ENCODE assay signal across 19 cellular contexts in the genomic region with DNA sequence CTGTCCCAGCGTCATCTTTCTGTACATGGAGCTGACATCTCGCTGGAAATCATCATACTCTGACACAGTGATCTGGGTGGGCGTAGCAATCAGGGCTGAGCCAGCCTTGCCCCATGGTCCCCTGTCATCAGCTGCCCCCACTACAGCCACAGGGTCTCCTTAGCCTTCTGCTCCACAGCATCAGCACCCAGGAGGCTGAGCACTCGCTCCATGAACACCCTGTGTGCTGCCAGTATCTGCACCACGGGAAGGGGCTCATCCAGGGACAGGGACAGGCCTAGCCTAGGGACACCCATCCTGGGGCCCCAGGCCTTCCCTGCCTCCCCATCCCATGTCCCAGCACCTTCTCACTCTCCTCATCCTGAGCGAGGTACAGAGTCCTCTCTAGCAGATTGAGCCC. TPM values are rescaled to one million over a fixed set of nuclear protein-coding genes. Genes with fewer than 3 reads are reported as not detected.
DNase-seq lines count a peak whose midpoint lies in the region; TF ChIP-seq lines count a peak whose summit lies in the region.
"Had no signal": no experiment of that assay in that cellular context is flagged by ENCODE, and none has a peak within 500 bp of the region (broad histone marks: within the 10 kb centered on the region; RNA-seq: fewer than 3 reads in every experiment).

No MANE protein-coding gene starts in this region.

- H3K27ac Mint-ChIP-seq in CD8-positive, alpha-beta memory T cell, result no peak overlapping the region
- H3K27ac Mint-ChIP-seq in glutamatergic neuron (ENCODE audit: unreplicated experiment), result no peak overlapping the region
- H3K27ac Mint-ChIP-seq in nephron progenitor cell, result no peak overlapping the region

- TF ChIP-seq CTCF in glutamatergic neuron (IDR thresholded peaks at IDR 0.05; ENCODE audit: partially characterized antibody, unreplicated experiment), result no peak
- no peak for TF ChIP-seq CTCF in nephron progenitor cell (IDR thresholded peaks at IDR 0.05)

- H3K36me3 ChIP-seq in CD8-positive, alpha-beta memory T cell (ENCODE audit: insufficient read depth, low read length), result no peaks in the 10 kb centered on the region
- H3K36me3 ChIP-seq in HUES48 (ENCODE audit: control insufficient read depth, insufficient read depth, low read length), result peaks cover 45% of the 10 kb centered on the region
- H3K36me3 ChIP-seq: adrenal gland, esophagus muscularis mucosa, thoracic aorta had no signal

- DNase-seq in CD8-positive, alpha-beta memory T cell, result no peak
- no peak for DNase-seq in glutamatergic neuron
- DNase-seq in nephron progenitor cell, result no peak
- no peak for DNase-seq in NCI-H774 (lab: John Stamatoyannopoulos, UW)
- no peak for DNase-seq in NCI-H510A treated with DMSO at 0.1 percent for 48 hours (lab: John Stamatoyannopoulos, UW)
- no peak for DNase-seq in hypothalamus (lab: John Stamatoyannopoulos, UW)
- no peak for DNase-seq in RPMI8226
- DNase-seq: IMR-90, left colon, NCI-H2029 treated with DMSO at 0.1 percent for 48 hours, NCI-H524 treated with DMSO at 0.1 percent for 48 hours, OCI-M1 had no signal

- POLR2A ChIA-PET in CD8-positive, alpha-beta memory T cell (lab: Charles Lee), result no interaction called here

- peak overlapping the region in 4 of 7 donors; percentile 47 to 78 (median 48) for H3K4me3 Mint-ChIP-seq in CD8-positive, alpha-beta memory T cell
- H3K4me3 Mint-ChIP-seq in glutamatergic neuron (ENCODE audit: unreplicated experiment) (peak overlapping the region; percentile 76), nephron progenitor cell (peak overlapping the region; percentile 74)

- H3K27me3 Mint-ChIP-seq in CD8-positive, alpha-beta memory T cell, result peaks cover 25 to 52% of the 10 kb centered on the region in 2 donors
- H3K27me3 Mint-ChIP-seq in glutamatergic neuron (ENCODE audit: unreplicated experiment) (peaks cover 10% of the 10 kb centered on the region), nephron progenitor cell (ENCODE audit: low read depth, poor library complexity) (peaks cover 99% of the 10 kb centered on the region)

- H3K36me3 Mint-ChIP-seq in CD8-positive, alpha-beta memory T cell, result no peaks in the 10 kb centered on the region
- peaks cover 6% of the 10 kb centered on the region for H3K36me3 Mint-ChIP-seq in glutamatergic neuron (ENCODE audit: unreplicated experiment)
- H3K36me3 Mint-ChIP-seq in nephron progenitor cell (ENCODE audit: low read depth), result peaks cover 11% of the 10 kb centered on the region

- no peak overlapping the region for H3K27ac ChIP-seq in CD8-positive, alpha-beta memory T cell (ENCODE audit: low read depth, low read length)
- no peak overlapping the region for H3K27ac ChIP-seq in HUES48 (ENCODE audit: low read depth, low read length)
- H3K27ac ChIP-seq: adrenal gland, esophagus muscularis mucosa, thoracic aorta had no signal

- H3K9me3 Mint-ChIP-seq in CD8-positive, alpha-beta memory T cell, result no peaks in the 10 kb centered on the region
- H3K9me3 Mint-ChIP-seq in glutamatergic neuron (ENCODE audit: unreplicated experiment) (peaks cover 4% of the 10 kb centered on the region), nephron progenitor cell (peaks cover 16% of the 10 kb centered on the region)

- peak overlapping the region; percentile 90; the same call in 1 of the 2 replicates for H3K9ac ChIP-seq in HUES48 (ENCODE audit: low read depth, low read length)

- no peaks in the 10 kb centered on the region for H3K27me3 ChIP-seq in CD8-positive, alpha-beta memory T cell (ENCODE audit: insufficient read depth, low read length, poor library complexity, severe bottlenecking)
- H3K27me3 ChIP-seq in HUES48 (ENCODE audit: control insufficient read depth, insufficient read depth, low read length), result peaks cover 46% of the 10 kb centered on the region

- no peaks in the 10 kb centered on the region for H3K4me1 ChIP-seq in CD8-positive, alpha-beta memory T cell (ENCODE audit: insufficient read depth, low read length)
- peaks cover 23% of the 10 kb centered on the region for H3K4me1 ChIP-seq in HUES48 (ENCODE audit: control insufficient read depth, insufficient read depth, low read length)

- H3K4me3 ChIP-seq in CD8-positive, alpha-beta memory T cell (ENCODE audit: low read length), result no peak overlapping the region
- H3K4me3 ChIP-seq in HUES48 (ENCODE audit: low read depth, low read length), result peak overlapping the region; percentile 86
- H3K4me3 ChIP-seq: mucosa of descending colon had no signal

- CTCF ChIA-PET in CD8-positive, alpha-beta memory T cell (lab: Charles Lee), result no interaction called here

- H3K4me1 Mint-ChIP-seq in CD8-positive, alpha-beta memory T cell, result peaks cover 10 to 32% (median 12%) of the 10 kb centered on the region in 3 donors
- H3K4me1 Mint-ChIP-seq in glutamatergic neuron (ENCODE audit: low read depth, unreplicated experiment) (peaks cover 2% of the 10 kb centered on the region), nephron progenitor cell (peaks cover 11% of the 10 kb centered on the region)

- no peaks in the 10 kb centered on the region for H3K9me3 ChIP-seq in CD8-positive, alpha-beta memory T cell (ENCODE audit: low read length)
- no peaks in the 10 kb centered on the region; the same call in 1 of the 2 replicates for H3K9me3 ChIP-seq in HUES48 (ENCODE audit: control insufficient read depth, insufficient read depth, low read length)
- H3K9me3 ChIP-seq: adrenal gland, mucosa of descending colon, thoracic aorta had no signal

RNA-seq across cellular contexts. Expression of gene ALPG, which starts 11.4 kb away (rescaled TPM):
- total RNA-seq in CD8-positive, alpha-beta memory T cell, result not detected
- not detected for polyA plus RNA-seq in CD8-positive, alpha-beta memory T cell
- 2.4 TPM for total RNA-seq in glutamatergic neuron (ENCODE audit: unreplicated experiment)
- total RNA-seq: adrenal gland, cardiac septum, esophagus muscularis mucosa, IMR-90, smooth muscle cell, thoracic aorta had no signal
- polyA plus RNA-seq: adrenal gland, IMR-90, smooth muscle cell had no signal

RNA-seq across cellular contexts. Expression of gene ALPI, which starts 37.9 kb away (rescaled TPM):
- total RNA-seq in CD8-positive, alpha-beta memory T cell, result not detected
- polyA plus RNA-seq in CD8-positive, alpha-beta memory T cell, result not detected
- total RNA-seq in glutamatergic neuron (ENCODE audit: unreplicated experiment), result not detected
- total RNA-seq: adrenal gland, cardiac septum, IMR-90, smooth muscle cell, thoracic aorta had no signal
- polyA plus RNA-seq: adrenal gland, IMR-90, smooth muscle cell had no signal

RNA-seq across cellular contexts. Expression of gene ALPP, which starts 39.5 kb away (rescaled TPM):
- not detected for total RNA-seq in CD8-positive, alpha-beta memory T cell
- not detected for polyA plus RNA-seq in CD8-positive, alpha-beta memory T cell
- 0.34 TPM for total RNA-seq in glutamatergic neuron (ENCODE audit: unreplicated experiment)
- total RNA-seq: adrenal gland, cardiac septum, IMR-90, thoracic aorta had no signal
- polyA plus RNA-seq: adrenal gland, IMR-90, smooth muscle cell had no signal
